Comparison of ENCODE assay signal across 28 cellular contexts in the genomic region with DNA sequence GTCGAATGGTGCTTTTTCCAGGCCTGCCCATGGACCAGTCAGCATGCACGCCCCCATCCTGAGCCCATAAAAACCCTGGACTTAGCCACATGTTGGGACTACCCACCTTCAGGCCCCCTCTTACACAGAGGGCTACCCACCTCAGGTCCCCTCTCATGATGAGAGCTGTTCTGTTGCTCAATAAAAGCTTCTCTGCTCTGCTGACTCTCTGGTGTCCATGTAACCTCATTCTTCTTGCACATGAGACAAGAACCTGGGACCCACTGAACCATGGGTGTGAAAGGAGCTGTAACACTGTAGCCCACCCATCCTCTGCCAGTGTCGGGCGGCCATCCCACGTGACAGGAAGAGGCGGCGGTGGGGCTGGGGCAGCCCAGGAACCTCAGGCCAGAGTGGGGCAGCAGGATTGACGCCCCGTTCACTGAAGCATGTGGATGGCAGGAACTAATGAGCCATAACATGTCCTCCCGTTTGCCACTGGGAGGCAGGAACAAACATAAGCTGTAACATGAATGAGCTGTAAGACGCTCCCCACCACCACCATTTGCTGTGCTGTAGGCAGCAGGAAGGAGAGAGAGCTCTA.
DNase-seq lines count a peak whose midpoint lies in the region; ATAC-seq, FAIRE-seq and TF ChIP-seq lines count a peak whose summit lies in the region.
"Had no signal": no experiment of that assay in that cellular context is flagged by ENCODE, and none has a peak within 500 bp of the region (broad histone marks: within the 10 kb centered on the region; RNA-seq: fewer than 3 reads in every experiment).

No MANE protein-coding gene starts in this region.

- no peak for DNase-seq in HTR-8/SVneo (ENCODE audit: insufficient read length, low spot score)
- DNase-seq in nephron progenitor cell, result peak; percentile 50
- DNase-seq in urothelium cell line (ENCODE audit: low spot score), result no peak
- DNase-seq in GM03348 (ENCODE audit: low spot score), result no peak
- DNase-seq in activated effector memory CD4-positive, alpha-beta T cell treated with Interleukin-2 at 50 U/mL for 16 hours, result no peak
- DNase-seq in small intestine, result no peak
- DNase-seq: C1 segment of cervical spinal cord; CD4-positive, alpha-beta memory T cell; COR-L47; EL; GDM1; H7; HFFc6; KBM-7; MV-4-11; NCI-H1105 treated with DMSO at 0.1 percent for 48 hours; NCI-H2029; NCI-H446 treated with DMSO at 0.1 percent for 48 hours; NCI-H526 treated with DMSO at 0.1 percent for 48 hours; SHP77 had no signal

- H3K4me1 Mint-ChIP-seq in nephron progenitor cell, result peaks cover 58% of the 10 kb centered on the region
- H3K4me1 Mint-ChIP-seq: CD4-positive, alpha-beta memory T cell had no signal

- H3K27me3 ChIP-seq in small intestine (ENCODE audit: control insufficient read depth in 2 of 2, insufficient read depth in 2 of 2, low read length in 2 of 2) (no peaks in the 10 kb centered on the region), gastroesophageal sphincter (no peaks in the 10 kb centered on the region)

- H3K27ac ChIP-seq in small intestine (ENCODE audit: low read depth in 1 of 2, low read length in 1 of 2) (no peak overlapping the region), gastroesophageal sphincter (no peak overlapping the region)
- H3K27ac ChIP-seq: HL-60, RWPE1 had no signal

- ATAC-seq in esophagus mucosa (peak; percentile 23), gastroesophageal sphincter (no peak)
- ATAC-seq: HepG2, Panc1 had no signal

- H3K36me3 ChIP-seq in small intestine (ENCODE audit: control insufficient read depth in 2 of 2, insufficient read depth in 2 of 2, low read length in 2 of 2) (no peaks in the 10 kb centered on the region), gastroesophageal sphincter (no peaks in the 10 kb centered on the region)

- TF ChIP-seq CTCF in nephron progenitor cell (IDR thresholded peaks at IDR 0.05) (no peak), gastroesophageal sphincter (IDR thresholded peaks at IDR 0.05) (no peak)

- peaks cover 4% of the 10 kb centered on the region for H3K27me3 Mint-ChIP-seq in nephron progenitor cell (ENCODE audit: low read depth, poor library complexity)
- H3K27me3 Mint-ChIP-seq: CD4-positive, alpha-beta memory T cell had no signal

- H3K9me3 Mint-ChIP-seq in nephron progenitor cell, result peaks cover 29% of the 10 kb centered on the region

- no peaks in the 10 kb centered on the region for H3K36me3 Mint-ChIP-seq in nephron progenitor cell (ENCODE audit: low read depth)
- H3K36me3 Mint-ChIP-seq: CD4-positive, alpha-beta memory T cell had no signal

- H3K27ac Mint-ChIP-seq in nephron progenitor cell, result peak overlapping the region; percentile 36
- H3K27ac Mint-ChIP-seq: HFFc6 had no signal

- FAIRE-seq in HTR-8/SVneo (lab: Jason Lieb, UNC) (peak; percentile 33), urothelium cell line (lab: Jason Lieb, UNC) (peak; percentile 9), small intestine (lab: Jason Lieb, UNC) (no peak)
- FAIRE-seq: GM12891, GM18507, HepG2 had no signal

- 91 to 95% (median 93%) methylated on average over 11 of the region's 11 CpGs for WGBS in small intestine, 3 donors
- 94 to 100% methylated on average over 2 to 8 of the region's 11 CpGs for WGBS in gastroesophageal sphincter (ENCODE audit: low coverage in 1 of 2), 2 donors

- no peak overlapping the region for H3K4me3 ChIP-seq in small intestine (ENCODE audit: low read depth in 1 of 2, low read length in 2 of 2)
- H3K4me3 ChIP-seq in gastroesophageal sphincter, result no peak overlapping the region

- H3K4me1 ChIP-seq in small intestine (ENCODE audit: control insufficient read depth in 2 of 2, insufficient read depth in 1 of 2, low read depth in 1 of 2, low read length in 1 of 2), result no peaks in the 10 kb centered on the region
- H3K4me1 ChIP-seq in gastroesophageal sphincter, result peaks cover 0 to 19% (median 0%) of the 10 kb centered on the region in 3 donors

- no peak for TF ChIP-seq EP300 in gastroesophageal sphincter (IDR thresholded peaks at IDR 0.05)

- H3K9me3 ChIP-seq in small intestine (ENCODE audit: control insufficient read depth, low read depth) (no peaks in the 10 kb centered on the region), gastroesophageal sphincter (no peaks in the 10 kb centered on the region)

- no peak overlapping the region for H3K4me3 Mint-ChIP-seq in nephron progenitor cell
- H3K4me3 Mint-ChIP-seq: CD4-positive, alpha-beta memory T cell; HFFc6 had no signal

- TF ChIP-seq POLR2A in gastroesophageal sphincter (IDR thresholded peaks at IDR 0.05), result no peak
